ENCODE assay signal across 1 cellular context in the genomic region with DNA sequence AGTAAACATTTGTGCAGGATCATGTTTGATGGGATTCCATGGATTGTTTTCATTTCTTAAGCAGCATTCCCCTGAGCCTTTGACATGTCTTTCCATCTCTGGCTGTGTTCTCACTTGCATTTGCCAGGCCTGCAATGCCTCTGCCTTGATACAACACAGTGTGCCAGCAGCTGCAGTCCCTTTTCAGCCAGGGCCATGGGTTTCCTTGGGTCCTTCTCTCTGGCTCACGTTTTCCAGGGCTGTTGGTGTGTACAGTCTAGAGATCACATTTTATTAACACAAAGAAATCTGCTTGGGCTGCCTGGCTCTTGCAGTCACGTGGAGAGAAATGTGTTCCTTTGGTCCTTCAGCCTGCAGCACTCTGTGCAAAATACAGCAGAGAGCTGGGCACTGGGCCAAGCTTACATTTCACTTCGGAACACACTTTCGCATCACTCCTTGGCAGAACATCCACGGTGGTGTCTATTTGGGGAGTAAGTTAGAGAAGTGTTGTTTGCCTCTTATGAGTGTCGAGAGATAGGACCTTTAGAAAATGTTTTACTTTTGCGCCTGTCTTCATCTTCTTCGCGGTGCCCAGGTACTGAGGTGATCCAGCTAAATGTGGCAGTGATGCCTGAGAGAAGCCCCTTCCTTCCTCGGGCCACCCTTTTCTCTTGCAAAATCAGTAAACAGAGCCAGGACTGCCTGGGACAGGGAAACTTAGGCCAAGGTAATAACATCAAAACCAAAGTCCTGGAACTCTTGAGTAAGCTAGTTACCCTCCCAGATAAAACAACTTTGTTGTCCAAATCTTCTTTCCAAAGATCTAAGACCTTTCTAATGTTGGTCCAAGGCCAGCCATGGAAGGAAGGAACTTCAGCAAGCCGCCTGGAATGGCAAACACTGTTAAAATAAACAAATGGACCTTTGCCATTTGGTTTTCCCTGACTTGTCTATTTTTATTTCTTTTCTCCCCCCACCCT.
TF ChIP-seq lines count a peak whose summit lies in the region.

No MANE protein-coding gene starts in this region.

TF ChIP-seq in HepG2, 621 proteins besides CTCF, POLR2A, EP300 and RAD21 (continued from another document and continues in another):
- TF ChIP-seq, protein P1, sequence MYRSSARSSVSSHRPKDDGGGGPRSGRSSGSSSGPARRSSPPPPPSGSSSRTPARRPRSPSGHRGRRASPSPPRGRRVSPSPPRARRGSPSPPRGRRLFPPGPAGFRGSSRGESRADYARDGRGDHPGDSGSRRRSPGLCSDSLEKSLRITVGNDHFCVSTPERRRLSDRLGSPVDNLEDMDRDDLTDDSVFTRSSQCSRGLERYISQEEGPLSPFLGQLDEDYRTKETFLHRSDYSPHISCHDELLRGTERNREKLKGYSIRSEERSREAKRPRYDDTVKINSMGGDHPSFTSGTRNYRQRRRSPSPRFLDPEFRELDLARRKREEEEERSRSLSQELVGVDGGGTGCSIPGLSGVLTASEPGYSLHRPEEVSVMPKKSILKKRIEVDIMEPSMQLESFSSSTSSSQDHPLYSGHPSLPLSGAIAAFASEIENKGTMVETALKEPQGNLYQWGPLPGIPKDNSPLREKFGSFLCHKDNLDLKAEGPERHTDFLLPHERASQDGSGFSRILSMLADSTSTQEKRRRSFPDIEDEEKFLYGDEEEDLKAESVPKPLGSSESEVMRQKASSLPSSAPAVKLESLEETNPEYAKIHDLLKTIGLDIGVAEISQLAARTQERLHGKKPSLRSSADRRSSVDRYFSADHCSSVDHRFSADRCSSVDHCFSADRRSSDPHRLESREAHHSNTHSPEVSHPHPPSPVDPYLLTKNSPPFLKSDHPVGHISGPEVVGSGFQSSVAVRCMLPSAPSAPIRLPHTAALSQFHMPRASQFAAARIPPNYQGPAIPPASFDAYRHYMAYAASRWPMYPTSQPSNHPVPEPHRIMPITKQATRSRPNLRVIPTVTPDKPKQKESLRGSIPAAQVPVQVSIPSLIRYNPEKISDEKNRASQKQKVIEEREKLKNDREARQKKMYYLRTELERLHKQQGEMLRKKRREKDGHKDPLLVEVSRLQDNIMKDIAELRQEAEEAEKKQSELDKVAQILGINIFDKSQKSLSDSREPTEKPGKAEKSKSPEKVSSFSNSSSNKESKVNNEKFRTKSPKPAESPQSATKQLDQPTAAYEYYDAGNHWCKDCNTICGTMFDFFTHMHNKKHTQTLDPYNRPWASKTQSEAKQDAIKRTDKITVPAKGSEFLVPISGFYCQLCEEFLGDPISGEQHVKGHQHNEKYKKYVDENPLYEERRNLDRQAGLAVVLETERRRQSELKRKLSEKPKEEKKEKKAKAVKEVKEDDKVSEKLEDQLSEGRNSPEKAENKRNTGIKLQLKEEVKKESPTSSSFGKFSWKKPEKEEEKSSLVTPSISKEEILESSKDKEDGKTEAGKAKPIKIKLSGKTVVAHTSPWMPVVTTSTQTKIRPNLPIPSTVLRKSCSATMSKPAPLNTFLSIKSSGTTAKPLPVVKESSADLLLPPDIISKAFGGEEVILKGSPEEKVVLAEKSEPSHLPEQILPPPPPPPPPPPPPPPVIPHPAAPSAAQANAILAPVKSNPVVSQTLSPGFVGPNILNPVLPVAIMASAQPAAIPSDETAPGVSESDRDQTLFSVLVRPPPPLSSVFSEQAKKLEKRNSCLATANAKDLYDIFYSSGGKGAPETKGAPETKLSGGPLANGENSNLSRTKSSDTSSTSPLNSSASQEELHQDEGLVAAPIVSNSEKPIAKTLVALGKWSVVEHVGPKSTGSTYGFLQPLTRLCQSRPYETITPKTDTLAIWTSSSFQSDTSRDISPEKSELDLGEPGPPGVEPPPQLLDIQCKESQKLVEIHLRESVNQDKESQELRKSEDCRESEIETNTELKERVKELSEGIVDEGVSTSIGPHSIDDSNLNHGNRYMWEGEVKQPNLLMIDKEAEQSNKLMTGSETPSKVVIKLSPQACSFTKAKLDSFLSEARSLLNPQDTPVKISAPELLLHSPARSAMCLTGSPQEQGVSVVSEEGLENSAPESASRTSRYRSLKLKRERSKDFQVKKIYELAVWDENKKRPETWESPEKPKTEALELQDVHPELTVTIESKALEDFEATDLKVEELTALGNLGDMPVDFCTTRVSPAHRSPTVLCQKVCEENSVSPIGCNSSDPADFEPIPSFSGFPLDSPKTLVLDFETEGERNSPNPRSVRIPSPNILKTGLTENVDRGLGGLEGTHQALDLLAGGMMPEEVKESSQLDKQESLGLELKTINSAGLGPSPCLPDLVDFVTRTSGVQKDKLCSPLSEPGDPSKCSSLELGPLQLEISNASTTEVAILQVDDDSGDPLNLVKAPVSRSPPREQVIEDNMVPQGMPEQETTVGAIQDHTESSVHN (CRISPR knock-in tag; IDR thresholded peaks at IDR 0.05): no peak
- TF ChIP-seq HMGXB3 (CRISPR knock-in tag; IDR thresholded peaks at IDR 0.05; ENCODE audit: borderline replicate concordance): peak; percentile 32; the same call in 1 of the 2 replicates
- peak; percentile 73; the same call in 1 of the 2 replicates for TF ChIP-seq AHR (CRISPR knock-in tag; IDR thresholded peaks at IDR 0.05)
- peak; percentile 74; the same call in 1 of the 2 replicates for TF ChIP-seq JUNB (CRISPR knock-in tag; IDR thresholded peaks at IDR 0.05; ENCODE audit: borderline replicate concordance)
- TF ChIP-seq GTF2F1 (IDR thresholded peaks at IDR 0.05; ENCODE audit: low read length): no peak
- no peak for TF ChIP-seq NR3C1 (CRISPR knock-in tag; IDR thresholded peaks at IDR 0.05)
- no peak for TF ChIP-seq ZNF12 (CRISPR knock-in tag; IDR thresholded peaks at IDR 0.05)
- TF ChIP-seq, protein P2, sequence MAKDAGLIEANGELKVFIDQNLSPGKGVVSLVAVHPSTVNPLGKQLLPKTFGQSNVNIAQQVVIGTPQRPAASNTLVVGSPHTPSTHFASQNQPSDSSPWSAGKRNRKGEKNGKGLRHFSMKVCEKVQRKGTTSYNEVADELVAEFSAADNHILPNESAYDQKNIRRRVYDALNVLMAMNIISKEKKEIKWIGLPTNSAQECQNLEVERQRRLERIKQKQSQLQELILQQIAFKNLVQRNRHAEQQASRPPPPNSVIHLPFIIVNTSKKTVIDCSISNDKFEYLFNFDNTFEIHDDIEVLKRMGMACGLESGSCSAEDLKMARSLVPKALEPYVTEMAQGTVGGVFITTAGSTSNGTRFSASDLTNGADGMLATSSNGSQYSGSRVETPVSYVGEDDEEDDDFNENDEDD (CRISPR knock-in tag; IDR thresholded peaks at IDR 0.05; ENCODE audit: borderline replicate concordance): no peak
- peak; percentile 93 for TF ChIP-seq HDAC1 (CRISPR knock-in tag; IDR thresholded peaks at IDR 0.05)
- peak; percentile 99 for TF ChIP-seq MIXL1 (CRISPR knock-in tag; IDR thresholded peaks at IDR 0.05)
- no peak for TF ChIP-seq SRSF1 (optimal IDR thresholded peaks at IDR 0.05; ENCODE audit: low read depth, low read length)
- no peak for TF ChIP-seq GABPA (IDR thresholded peaks at IDR 0.05; ENCODE audit: low read depth, low read length)
- peak; percentile 67 for TF ChIP-seq GABPA (CRISPR knock-in tag; IDR thresholded peaks at IDR 0.05; ENCODE audit: low read depth)
- peak; percentile 70; the same call in 1 of the 2 replicates for TF ChIP-seq ZBTB10 (CRISPR knock-in tag; IDR thresholded peaks at IDR 0.05; ENCODE audit: borderline replicate concordance)
- TF ChIP-seq, protein P3, sequence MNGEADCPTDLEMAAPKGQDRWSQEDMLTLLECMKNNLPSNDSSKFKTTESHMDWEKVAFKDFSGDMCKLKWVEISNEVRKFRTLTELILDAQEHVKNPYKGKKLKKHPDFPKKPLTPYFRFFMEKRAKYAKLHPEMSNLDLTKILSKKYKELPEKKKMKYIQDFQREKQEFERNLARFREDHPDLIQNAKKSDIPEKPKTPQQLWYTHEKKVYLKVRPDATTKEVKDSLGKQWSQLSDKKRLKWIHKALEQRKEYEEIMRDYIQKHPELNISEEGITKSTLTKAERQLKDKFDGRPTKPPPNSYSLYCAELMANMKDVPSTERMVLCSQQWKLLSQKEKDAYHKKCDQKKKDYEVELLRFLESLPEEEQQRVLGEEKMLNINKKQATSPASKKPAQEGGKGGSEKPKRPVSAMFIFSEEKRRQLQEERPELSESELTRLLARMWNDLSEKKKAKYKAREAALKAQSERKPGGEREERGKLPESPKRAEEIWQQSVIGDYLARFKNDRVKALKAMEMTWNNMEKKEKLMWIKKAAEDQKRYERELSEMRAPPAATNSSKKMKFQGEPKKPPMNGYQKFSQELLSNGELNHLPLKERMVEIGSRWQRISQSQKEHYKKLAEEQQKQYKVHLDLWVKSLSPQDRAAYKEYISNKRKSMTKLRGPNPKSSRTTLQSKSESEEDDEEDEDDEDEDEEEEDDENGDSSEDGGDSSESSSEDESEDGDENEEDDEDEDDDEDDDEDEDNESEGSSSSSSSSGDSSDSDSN (CRISPR knock-in tag; IDR thresholded peaks at IDR 0.05): peak; percentile 77
- TF ChIP-seq TBX2 (CRISPR knock-in tag; IDR thresholded peaks at IDR 0.05; ENCODE audit: borderline replicate concordance): peak; percentile 89
- peak; percentile 26; the same call in 1 of the 2 replicates for TF ChIP-seq ZMYM3 (CRISPR knock-in tag; IDR thresholded peaks at IDR 0.05)
- peak; percentile 93 for TF ChIP-seq BHLHE40 (IDR thresholded peaks at IDR 0.05; ENCODE audit: low read length)
- no peak for TF ChIP-seq CREB1 (IDR thresholded peaks at IDR 0.05)
- 0 out of 2 replicates have a peak, but pooled peaks have one; percentile 45 for TF ChIP-seq CREB1 (CRISPR knock-in tag; IDR thresholded peaks at IDR 0.05)
- no peak for TF ChIP-seq NFE2L2 (IDR thresholded peaks at IDR 0.05; ENCODE audit: low read length)
- peak; percentile 69; the same call in 1 of the 2 replicates for TF ChIP-seq YEATS4 (CRISPR knock-in tag; IDR thresholded peaks at IDR 0.05; ENCODE audit: borderline replicate concordance)
- TF ChIP-seq, protein P4, sequence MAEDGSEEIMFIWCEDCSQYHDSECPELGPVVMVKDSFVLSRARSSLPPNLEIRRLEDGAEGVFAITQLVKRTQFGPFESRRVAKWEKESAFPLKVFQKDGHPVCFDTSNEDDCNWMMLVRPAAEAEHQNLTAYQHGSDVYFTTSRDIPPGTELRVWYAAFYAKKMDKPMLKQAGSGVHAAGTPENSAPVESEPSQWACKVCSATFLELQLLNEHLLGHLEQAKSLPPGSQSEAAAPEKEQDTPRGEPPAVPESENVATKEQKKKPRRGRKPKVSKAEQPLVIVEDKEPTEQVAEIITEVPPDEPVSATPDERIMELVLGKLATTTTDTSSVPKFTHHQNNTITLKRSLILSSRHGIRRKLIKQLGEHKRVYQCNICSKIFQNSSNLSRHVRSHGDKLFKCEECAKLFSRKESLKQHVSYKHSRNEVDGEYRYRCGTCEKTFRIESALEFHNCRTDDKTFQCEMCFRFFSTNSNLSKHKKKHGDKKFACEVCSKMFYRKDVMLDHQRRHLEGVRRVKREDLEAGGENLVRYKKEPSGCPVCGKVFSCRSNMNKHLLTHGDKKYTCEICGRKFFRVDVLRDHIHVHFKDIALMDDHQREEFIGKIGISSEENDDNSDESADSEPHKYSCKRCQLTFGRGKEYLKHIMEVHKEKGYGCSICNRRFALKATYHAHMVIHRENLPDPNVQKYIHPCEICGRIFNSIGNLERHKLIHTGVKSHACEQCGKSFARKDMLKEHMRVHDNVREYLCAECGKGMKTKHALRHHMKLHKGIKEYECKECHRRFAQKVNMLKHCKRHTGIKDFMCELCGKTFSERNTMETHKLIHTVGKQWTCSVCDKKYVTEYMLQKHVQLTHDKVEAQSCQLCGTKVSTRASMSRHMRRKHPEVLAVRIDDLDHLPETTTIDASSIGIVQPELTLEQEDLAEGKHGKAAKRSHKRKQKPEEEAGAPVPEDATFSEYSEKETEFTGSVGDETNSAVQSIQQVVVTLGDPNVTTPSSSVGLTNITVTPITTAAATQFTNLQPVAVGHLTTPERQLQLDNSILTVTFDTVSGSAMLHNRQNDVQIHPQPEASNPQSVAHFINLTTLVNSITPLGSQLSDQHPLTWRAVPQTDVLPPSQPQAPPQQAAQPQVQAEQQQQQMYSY (CRISPR knock-in tag; IDR thresholded peaks at IDR 0.05): peak; percentile 59
- TF ChIP-seq SP5 (CRISPR knock-in tag; IDR thresholded peaks at IDR 0.05; ENCODE audit: borderline replicate concordance, low read depth): peak; percentile 77
